ENCODE assay signal across 7 cellular contexts in the genomic region with DNA sequence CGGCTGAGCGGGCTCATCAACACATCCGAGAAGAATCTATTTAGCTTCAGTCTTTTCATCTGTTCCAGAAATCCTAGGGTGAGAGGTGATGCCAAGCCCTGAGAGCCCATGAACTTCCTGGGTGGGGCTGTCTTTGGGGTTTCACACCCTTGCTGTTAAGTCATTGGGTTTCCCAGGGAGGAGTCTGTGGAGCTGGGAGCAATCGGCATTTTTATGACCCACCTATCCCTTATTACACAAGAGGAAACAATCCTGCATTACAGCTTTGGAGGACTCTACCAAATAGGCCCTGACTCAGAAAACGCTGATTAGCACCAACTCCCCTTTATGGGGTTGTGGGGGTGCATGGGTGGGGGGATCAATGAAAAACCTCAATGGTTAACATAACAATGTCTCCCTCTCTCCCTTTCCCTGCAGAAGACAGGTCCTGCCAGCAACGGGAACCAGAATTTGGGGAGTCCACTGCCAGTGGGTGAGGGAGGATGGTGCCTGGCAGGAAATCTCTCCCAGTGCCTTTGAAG. TPM values are rescaled to one million over a fixed set of nuclear protein-coding genes. Genes with fewer than 3 reads are reported as not detected.
DNase-seq lines count a peak whose midpoint lies in the region; TF ChIP-seq lines count a peak whose summit lies in the region.

No MANE protein-coding gene starts in this region.

- H3K4me1 Mint-ChIP-seq in T-helper 2 cell treated with Interferon-gamma antibody and Interleukin-4, amounts not matched to agents 5 μg/mL and 100 μg/mL, for 36 hours (ENCODE audit: low read depth): peaks cover 25% of the 10 kb centered on the region

- peaks cover 80% of the 10 kb centered on the region for H3K36me3 ChIP-seq in skeletal muscle satellite cell (ENCODE audit: insufficient read depth, low read length)

- no peaks in the 10 kb centered on the region for H3K27me3 Mint-ChIP-seq in T-helper 2 cell treated with Interferon-gamma antibody and Interleukin-4, amounts not matched to agents 5 μg/mL and 100 μg/mL, for 36 hours (ENCODE audit: low read depth)

- H3K4me3 Mint-ChIP-seq in T-helper 2 cell treated with Interferon-gamma antibody and Interleukin-4, amounts not matched to agents 5 μg/mL and 100 μg/mL, for 36 hours: no peak overlapping the region

- H3K4me2 ChIP-seq in skeletal muscle satellite cell (ENCODE audit: low read length): peak overlapping the region; percentile 35

- no peak for TF ChIP-seq CTCF in fibroblast of pulmonary artery (IDR thresholded peaks at IDR 0.05; ENCODE audit: low read length, missing control alignments)

- peak overlapping the region; percentile 41 for H3K27ac Mint-ChIP-seq in T-helper 2 cell treated with Interferon-gamma antibody and Interleukin-4, amounts not matched to agents 5 μg/mL and 100 μg/mL, for 36 hours

- H3K4me3 ChIP-seq in fibroblast of pulmonary artery (replicated peaks; ENCODE audit: low read depth, low read length): no peak overlapping the region
- no peak overlapping the region for H3K4me3 ChIP-seq in skeletal muscle satellite cell (ENCODE audit: low read length)

- no peaks in the 10 kb centered on the region for H3K27me3 ChIP-seq in skeletal muscle satellite cell (ENCODE audit: control insufficient read depth, insufficient read depth, low read length)

- H3K9me3 Mint-ChIP-seq in T-helper 2 cell treated with Interferon-gamma antibody and Interleukin-4, amounts not matched to agents 5 μg/mL and 100 μg/mL, for 36 hours: no peaks in the 10 kb centered on the region

- H3K36me3 Mint-ChIP-seq in T-helper 2 cell treated with Interferon-gamma antibody and Interleukin-4, amounts not matched to agents 5 μg/mL and 100 μg/mL, for 36 hours (ENCODE audit: low read depth): peaks cover 87% of the 10 kb centered on the region

- peaks cover 47% of the 10 kb centered on the region for H3K4me1 ChIP-seq in skeletal muscle satellite cell (ENCODE audit: control insufficient read depth, insufficient read depth, low read length)

- peak; percentile 66 for DNase-seq in GM04504 (ENCODE audit: low read depth)
- no peak for DNase-seq in T-helper 2 cell treated with Interferon-gamma antibody and Interleukin-4, amounts not matched to agents 5 μg/mL and 100 μg/mL, for 36 hours (ENCODE audit: low spot score)
- peak; percentile 49 for DNase-seq in fibroblast of pulmonary artery (ENCODE audit: low read depth)
- no peak for DNase-seq in DMS79 treated with DMSO at 0.1 percent for 48 hours (lab: John Stamatoyannopoulos, UW)
- DNase-seq in D341Med (ENCODE audit: low spot score): no peak
- DNase-seq in KG1 (lab: John Stamatoyannopoulos, UW): no peak

- no peaks in the 10 kb centered on the region for H3K9me3 ChIP-seq in skeletal muscle satellite cell (replicated peaks; ENCODE audit: low read length)

- H3K9ac ChIP-seq in skeletal muscle satellite cell (ENCODE audit: low read depth, low read length): no peak overlapping the region

RNA-seq across cellular contexts. Expression of a gene that starts 46.3 kb away (rescaled TPM):
- total RNA-seq in skeletal muscle satellite cell (2012; rRNA removed): 21.0 and 25.6 TPM in 2 replicates

Comparison
In these comparisons a context has a peak if more than half of its experiments do, and no peak if none do; other contexts are left out.
1. DNase-seq: peak in GM04504 (single experiment) and fibroblast of pulmonary artery (single experiment); none in T-helper 2 cell treated with Interferon-gamma antibody and Interleukin-4, amounts not matched to agents 5 μg/mL and 100 μg/mL, for 36 hours (single experiment), DMS79 treated with DMSO at 0.1 percent for 48 hours (single experiment), D341Med (single experiment) and KG1 (single experiment).